In the genomic region with DNA sequence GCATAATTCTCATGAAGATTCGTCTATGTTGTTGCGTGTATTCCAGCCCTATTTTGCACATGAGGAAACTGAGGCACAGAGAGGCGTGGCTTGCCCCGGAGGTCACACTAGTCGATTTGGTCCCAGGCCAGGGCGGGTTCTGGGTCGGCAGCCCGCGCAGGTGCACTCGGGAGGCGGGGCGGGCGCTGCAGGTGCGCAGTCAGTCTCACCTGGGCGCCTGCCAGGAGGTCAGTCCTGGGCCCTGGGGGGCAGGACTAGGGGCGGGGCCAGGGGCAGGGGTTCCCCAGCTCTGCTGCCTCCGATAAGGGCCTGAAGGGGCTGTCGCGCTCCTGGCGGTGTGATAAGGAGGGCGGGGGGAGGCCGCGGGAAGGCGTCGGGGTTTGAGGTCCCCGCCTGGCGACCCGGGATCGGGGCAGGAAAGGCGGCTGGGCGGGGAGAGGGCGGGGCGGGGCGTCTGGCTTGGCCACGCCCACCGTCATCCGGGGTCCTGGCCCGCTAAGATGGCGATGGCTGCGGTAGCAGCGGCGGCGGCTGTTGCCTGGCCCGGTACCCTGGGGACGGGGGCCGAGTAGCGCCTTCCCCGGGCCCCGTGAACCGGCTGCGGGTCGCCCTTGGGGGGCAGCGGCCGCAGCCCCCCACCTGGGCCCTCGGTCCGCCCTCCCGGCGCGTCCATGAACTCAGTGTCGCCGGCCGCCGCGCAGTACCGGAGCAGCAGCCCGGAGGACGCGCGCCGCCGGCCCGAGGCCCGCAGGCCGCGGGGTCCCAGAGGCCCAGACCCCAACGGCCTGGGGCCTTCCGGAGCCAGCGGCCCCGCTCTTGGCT, we compare ENCODE assay signal across 8 cellular contexts.
A peak's percentile ranks its signal among the peaks of the same experiment; 100 is the strongest.
DNase-seq lines count a peak whose midpoint lies in the region; ATAC-seq and TF ChIP-seq lines count a peak whose summit lies in the region.

ATG4D (plus strand) TSS at position 485 of the 822 bp plus-strand sequence; CDS start at position 672, 187 bp downstream.

- TF ChIP-seq CTCF in GM13976 (IDR thresholded peaks at IDR 0.05; ENCODE audit: borderline replicate concordance, control extremely low read depth, extremely low read depth, insufficient read depth, missing control alignments) = no peak

- DNase-seq in GM13976 (ENCODE audit: low spot score) (peak; percentile 99), NCI-H2171 treated with DMSO at 0.1 percent for 48 hours (lab: John Stamatoyannopoulos, UW) (peak; percentile 92), caudate nucleus (lab: John Stamatoyannopoulos, UW) (peak in 58 of 61 donors; percentile 2 to 86 (median 68)), islet precursor cell (peak; percentile 87)
- peak; percentile 55 to 79 (median 68) for DNase-seq in activated CD4-positive, CD25-positive, alpha-beta regulatory T cell (lab: John Stamatoyannopoulos, UW)
- DNase-seq in stimulated activated CD4-positive, alpha-beta T cell treated with anti-CD3 and anti-CD28 coated beads, Interleukin-12 subunit alpha, Interleukin-12 subunit beta, amount 100 ng/mL, for 24 hours (ENCODE audit: low read depth in 2 of 2) = peak; percentile 63 to 72

- ATAC-seq in HG02973 (IDR thresholded peaks at IDR 0.05; ENCODE audit: unreplicated experiment) = peak; percentile 65
- no peak for ATAC-seq in GM18873 (IDR thresholded peaks at IDR 0.05; ENCODE audit: low FRiP score, unreplicated experiment)

- in situ Hi-C loops in GM13976 (cut with MboI; ENCODE audit: low sequenced_read_pairs, unreplicated experiment) = no loop called here

- peak within 1 kb of the TSS; percentile 90 for H3K27ac ChIP-seq in caudate nucleus (ENCODE audit: low read depth, low read length)
